Comparison of ENCODE assay signal across 7 cellular contexts in genomic region chr16:10620120-10620519, GRCh38. TPM values are rescaled to one million over a fixed set of nuclear protein-coding genes. Genes with fewer than 3 reads are reported as not detected.
"Had no signal": no experiment of that assay in that cellular context is flagged by ENCODE, and none has a peak within 500 bp of the region (broad histone marks: within the 10 kb centered on the region; RNA-seq: fewer than 3 reads in every experiment).

No MANE protein-coding gene starts in this region.

- H3K36me3 ChIP-seq: cardiac muscle cell, gastroesophageal sphincter had no signal

- H3K27me3 ChIP-seq: cardiac muscle cell had no signal

- H3K27ac Mint-ChIP-seq: natural killer cell treated with Interleukin-12 subunit alpha and Interleukin-12 subunit beta and Interleukin-15 and Interleukin-18, amount 100 ng/mL, for 72 hours; T-helper 17 cell; WTC11 had no signal

- H3K4me1 Mint-ChIP-seq: T-helper 17 cell had no signal

- ATAC-seq: gastroesophageal sphincter; natural killer cell treated with Interleukin-12 subunit alpha and Interleukin-12 subunit beta and Interleukin-15 and Interleukin-18, amount 100 ng/mL, for 72 hours; T-helper 17 cell had no signal

- DNase-seq: kidney glomerular epithelial cell, T-helper 17 cell had no signal

- H3K36me3 Mint-ChIP-seq: natural killer cell treated with Interleukin-12 subunit alpha and Interleukin-12 subunit beta and Interleukin-15 and Interleukin-18, amount 100 ng/mL, for 72 hours; WTC11 had no signal

- H3K9me3 Mint-ChIP-seq: natural killer cell treated with Interleukin-12 subunit alpha and Interleukin-12 subunit beta and Interleukin-15 and Interleukin-18, amount 100 ng/mL, for 72 hours; WTC11 had no signal

- H3K4me3 Mint-ChIP-seq: natural killer cell treated with Interleukin-12 subunit alpha and Interleukin-12 subunit beta and Interleukin-15 and Interleukin-18, amount 100 ng/mL, for 72 hours; T-helper 17 cell had no signal

- H3K9me3 ChIP-seq: gastroesophageal sphincter had no signal

- H3K4me3 ChIP-seq: cardiac muscle cell, lung had no signal

RNA-seq across cellular contexts. Expression of gene EMP2, which starts 39.7 kb away (rescaled TPM):
- total RNA-seq: natural killer cell treated with Interleukin-12 subunit alpha and Interleukin-12 subunit beta and Interleukin-15 and Interleukin-18, amount 100 ng/mL, for 72 hours; T-helper 17 cell had no signal
